ENCODE assay signal across 19 cellular contexts in the genomic region with DNA sequence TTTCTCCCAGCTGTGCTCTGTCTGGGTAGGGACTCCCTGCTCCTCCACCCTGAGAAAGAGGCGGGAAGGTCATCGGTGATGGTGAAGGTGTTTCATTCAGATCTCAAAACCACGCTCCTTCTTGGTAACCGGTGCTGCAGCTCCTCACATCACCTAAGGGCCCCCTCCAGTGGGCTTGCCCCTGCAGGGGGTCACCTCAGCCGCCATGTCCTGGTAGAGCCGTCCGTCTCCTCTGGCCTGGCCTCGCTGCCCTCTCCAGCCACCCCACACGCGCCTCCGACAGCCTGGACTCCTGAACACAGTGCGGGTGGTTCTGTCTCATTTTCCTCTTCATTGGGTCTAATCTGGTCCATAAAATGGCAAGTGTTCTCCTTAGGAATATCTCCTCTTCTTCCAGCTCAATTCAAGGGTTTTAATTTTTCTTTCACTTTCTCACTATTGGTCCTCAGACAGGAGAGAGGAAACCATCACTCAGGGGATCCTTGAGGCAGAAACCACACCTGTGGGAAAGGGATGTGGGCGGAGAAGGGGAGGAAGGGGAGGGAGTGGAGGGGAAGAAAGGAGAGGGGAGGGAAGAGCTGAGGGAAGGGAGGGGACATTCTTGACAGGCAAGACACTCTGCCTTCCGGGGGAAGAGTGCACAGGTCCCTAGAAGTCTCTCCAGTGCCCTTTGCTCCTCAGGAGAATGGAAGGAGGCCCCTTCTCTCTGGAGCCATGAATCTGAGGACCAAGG.
A peak's percentile ranks its signal among the peaks of the same experiment; 100 is the strongest.
DNase-seq lines count a peak whose midpoint lies in the region; ATAC-seq and TF ChIP-seq lines count a peak whose summit lies in the region.
"Had no signal": no experiment of that assay in that cellular context is flagged by ENCODE, and none has a peak within 500 bp of the region (broad histone marks: within the 10 kb centered on the region; RNA-seq: fewer than 3 reads in every experiment).

No MANE protein-coding gene starts in this region.

- peaks cover 11 to 28% (median 21%) of the 10 kb centered on the region in 11 experiments; a peak in 19 of 22 replicates for H3K9me3 ChIP-seq in BLaER1 treated with 17β-estradiol and CSF1 and Interleukin-3, amounts not matched to agents 10 nM and 100 nM (replicated peaks in 1 of 11)
- no peaks in the 10 kb centered on the region for H3K9me3 ChIP-seq in DND-41 (ENCODE audit: insufficient read depth, low read length, severe bottlenecking)
- H3K9me3 ChIP-seq: neutrophil, SJCRH30 had no signal

- H3K4me3 Mint-ChIP-seq in activated CD8-positive, alpha-beta T cell treated with anti-CD3 and anti-CD28 coated beads for 36 hours, result no peak overlapping the region
- peak overlapping the region; percentile 52 for H3K4me3 Mint-ChIP-seq in natural killer cell treated with Interleukin-12 subunit alpha and Interleukin-12 subunit beta and Interleukin-15 and Interleukin-18, amount 100 ng/mL, for 72 hours
- no peak overlapping the region for H3K4me3 Mint-ChIP-seq in activated T-cell treated with anti-CD3 and anti-CD28 coated beads, Interleukin-2, amount 50 U/mL, for 24 hours
- H3K4me3 Mint-ChIP-seq: brain had no signal

- intact Hi-C loops in activated CD8-positive, alpha-beta T cell treated with anti-CD3 and anti-CD28 coated beads for 36 hours (cut with micrococcal nuclease), result no loop called here

- peaks cover 0 to 45% (median 0%) of the 10 kb centered on the region in 11 experiments; a peak in 7 of 22 replicates for H3K27me3 ChIP-seq in BLaER1 treated with 17β-estradiol and CSF1 and Interleukin-3, amounts not matched to agents 10 nM and 100 nM
- no peaks in the 10 kb centered on the region for H3K27me3 ChIP-seq in DND-41 (ENCODE audit: insufficient read depth, low read length, poor library complexity)
- H3K27me3 ChIP-seq: neutrophil had no signal

- CTCF ChIA-PET in activated CD8-positive, alpha-beta T cell treated with anti-CD3 and anti-CD28 coated beads for 36 hours (lab: Charles Lee), result no interaction called here

- H3K9ac ChIP-seq in BLaER1 treated with 17β-estradiol and CSF1 and Interleukin-3, amounts not matched to agents 10 nM and 100 nM, result peak overlapping the region in 7 of 11 experiments; percentile 27 to 81 (median 72); a peak in 13 of 22 replicates
- H3K9ac ChIP-seq in DND-41 (ENCODE audit: low read depth, low read length), result peak overlapping the region; percentile 94

- peak overlapping the region; percentile 34 for H3K27ac Mint-ChIP-seq in activated CD8-positive, alpha-beta T cell treated with anti-CD3 and anti-CD28 coated beads for 36 hours
- no peak overlapping the region for H3K27ac Mint-ChIP-seq in natural killer cell treated with Interleukin-12 subunit alpha and Interleukin-12 subunit beta and Interleukin-15 and Interleukin-18, amount 100 ng/mL, for 72 hours
- H3K27ac Mint-ChIP-seq in activated T-cell treated with anti-CD3 and anti-CD28 coated beads, Interleukin-2, amount 50 U/mL, for 24 hours, result no peak overlapping the region
- H3K27ac Mint-ChIP-seq: brain had no signal

- H3K27me3 Mint-ChIP-seq in activated CD8-positive, alpha-beta T cell treated with anti-CD3 and anti-CD28 coated beads for 36 hours, result peaks cover 3% of the 10 kb centered on the region
- H3K27me3 Mint-ChIP-seq in natural killer cell treated with Interleukin-12 subunit alpha and Interleukin-12 subunit beta and Interleukin-15 and Interleukin-18, amount 100 ng/mL, for 72 hours, result peaks cover 6 to 15% of the 10 kb centered on the region in 2 donors
- H3K27me3 Mint-ChIP-seq in activated T-cell treated with anti-CD3 and anti-CD28 coated beads, Interleukin-2, amount 50 U/mL, for 24 hours, result peaks cover 12% of the 10 kb centered on the region

- peak overlapping the region; percentile 11 for H2AFZ ChIP-seq in DND-41 (ENCODE audit: low read depth, low read length)

- ATAC-seq in DND-41 (ENCODE audit: insufficient read depth, low read depth), result peak; percentile 64
- ATAC-seq in activated CD8-positive, alpha-beta T cell treated with anti-CD3 and anti-CD28 coated beads for 36 hours, result no peak
- no peak for ATAC-seq in natural killer cell treated with Interleukin-12 subunit alpha and Interleukin-12 subunit beta and Interleukin-15 and Interleukin-18, amount 100 ng/mL, for 72 hours
- ATAC-seq in HG03378 (IDR thresholded peaks at IDR 0.05; ENCODE audit: unreplicated experiment), result no peak
- ATAC-seq: left cardiac atrium, right cardiac atrium had no signal

- H3K4me2 ChIP-seq in BLaER1 treated with 17β-estradiol and CSF1 and Interleukin-3, amounts not matched to agents 10 nM and 100 nM, result peak overlapping the region; percentile 60 to 100 (median 97)
- peak overlapping the region; percentile 84 for H3K4me2 ChIP-seq in DND-41 (ENCODE audit: insufficient read depth, low read length)

- TF ChIP-seq CTCF in DND-41 (IDR thresholded peaks at IDR 0.05; ENCODE audit: borderline replicate concordance, extremely low read depth, low read length, poor library complexity, severe bottlenecking), result no peak
- no peak for TF ChIP-seq CTCF in activated CD8-positive, alpha-beta T cell treated with anti-CD3 and anti-CD28 coated beads for 36 hours (IDR thresholded peaks at IDR 0.05)

- peak overlapping the region in 8 of 11 experiments; percentile 15 to 90 (median 79); a peak in 14 of 22 replicates for H3K27ac ChIP-seq in BLaER1 treated with 17β-estradiol and CSF1 and Interleukin-3, amounts not matched to agents 10 nM and 100 nM
- H3K27ac ChIP-seq in DND-41 (ENCODE audit: low read length), result peak overlapping the region; percentile 100
- H3K27ac ChIP-seq: epithelial cell of prostate, neutrophil, SJCRH30 had no signal

- no peaks in the 10 kb centered on the region for H3K36me3 Mint-ChIP-seq in activated CD8-positive, alpha-beta T cell treated with anti-CD3 and anti-CD28 coated beads for 36 hours (ENCODE audit: low read depth)
- no peaks in the 10 kb centered on the region for H3K36me3 Mint-ChIP-seq in natural killer cell treated with Interleukin-12 subunit alpha and Interleukin-12 subunit beta and Interleukin-15 and Interleukin-18, amount 100 ng/mL, for 72 hours
- no peaks in the 10 kb centered on the region for H3K36me3 Mint-ChIP-seq in activated T-cell treated with anti-CD3 and anti-CD28 coated beads, Interleukin-2, amount 50 U/mL, for 24 hours (ENCODE audit: low read depth)
- H3K36me3 Mint-ChIP-seq: brain had no signal

- POLR2A ChIA-PET in activated CD8-positive, alpha-beta T cell treated with anti-CD3 and anti-CD28 coated beads for 36 hours (lab: Charles Lee), result no interaction called here

- peaks cover 28% of the 10 kb centered on the region for H3K4me1 Mint-ChIP-seq in activated CD8-positive, alpha-beta T cell treated with anti-CD3 and anti-CD28 coated beads for 36 hours (ENCODE audit: low read depth)
- peaks cover 33 to 52% of the 10 kb centered on the region in 2 donors for H3K4me1 Mint-ChIP-seq in natural killer cell treated with Interleukin-12 subunit alpha and Interleukin-12 subunit beta and Interleukin-15 and Interleukin-18, amount 100 ng/mL, for 72 hours (ENCODE audit: low read depth in 2 of 2)
- H3K4me1 Mint-ChIP-seq in activated T-cell treated with anti-CD3 and anti-CD28 coated beads, Interleukin-2, amount 50 U/mL, for 24 hours (ENCODE audit: low read depth), result peaks cover 25% of the 10 kb centered on the region

- H3K79me2 ChIP-seq in DND-41 (ENCODE audit: insufficient read depth, low read length), result peaks cover 41% of the 10 kb centered on the region

- H3K4me3 ChIP-seq in BLaER1 treated with 17β-estradiol and CSF1 and Interleukin-3, amounts not matched to agents 10 nM and 100 nM, result peak overlapping the region in 8 of 10 experiments; percentile 21 to 63 (median 51); a peak in 15 of 20 replicates
- peak overlapping the region; percentile 43 to 71 for H3K4me3 ChIP-seq in DND-41 (ENCODE audit: low read depth in 1 of 2, low read length in 2 of 2)
- H3K4me3 ChIP-seq: SJCRH30 had no signal

- peak; percentile 93 for DNase-seq in DND-41
- DNase-seq in activated CD8-positive, alpha-beta T cell treated with anti-CD3 and anti-CD28 coated beads for 36 hours, result no peak
- no peak for DNase-seq in natural killer cell treated with Interleukin-12 subunit alpha and Interleukin-12 subunit beta and Interleukin-15 and Interleukin-18, amount 100 ng/mL, for 72 hours (ENCODE audit: low spot score)
- DNase-seq in effector CD4-positive, alpha-beta T cell, result no peak
- no peak for DNase-seq in activated T-cell treated with anti-CD3 and anti-CD28 coated beads, Interleukin-2, amount 50 U/mL, for 24 hours
- DNase-seq: activated T-cell treated with anti-CD3 and anti-CD28 coated beads, Interleukin-2, amount 50 U/mL, for 1 hour; left cardiac atrium; midbrain; NCI-H1417; NCI-H526; OCI-M1; right cardiac atrium; SJCRH30; T-helper 9 cell had no signal

- peaks cover 44 to 89% (median 68%) of the 10 kb centered on the region in 10 experiments for H3K4me1 ChIP-seq in BLaER1 treated with 17β-estradiol and CSF1 and Interleukin-3, amounts not matched to agents 10 nM and 100 nM
- H3K4me1 ChIP-seq in DND-41 (ENCODE audit: insufficient read depth, low read length), result peaks cover 62% of the 10 kb centered on the region
- H3K4me1 ChIP-seq: SJCRH30 had no signal

- peaks cover 0 to 13% (median 0%) of the 10 kb centered on the region in 11 experiments; a peak in 3 of 22 replicates for H4K20me1 ChIP-seq in BLaER1 treated with 17β-estradiol and CSF1 and Interleukin-3, amounts not matched to agents 10 nM and 100 nM
- no peaks in the 10 kb centered on the region for H4K20me1 ChIP-seq in DND-41 (ENCODE audit: insufficient read depth, low read length)

- no peaks in the 10 kb centered on the region for H3K9me3 Mint-ChIP-seq in activated CD8-positive, alpha-beta T cell treated with anti-CD3 and anti-CD28 coated beads for 36 hours
- no peaks in the 10 kb centered on the region for H3K9me3 Mint-ChIP-seq in natural killer cell treated with Interleukin-12 subunit alpha and Interleukin-12 subunit beta and Interleukin-15 and Interleukin-18, amount 100 ng/mL, for 72 hours
- H3K9me3 Mint-ChIP-seq in activated T-cell treated with anti-CD3 and anti-CD28 coated beads, Interleukin-2, amount 50 U/mL, for 24 hours, result no peaks in the 10 kb centered on the region

- no peaks in the 10 kb centered on the region for H3K36me3 ChIP-seq in BLaER1 treated with 17β-estradiol and CSF1 and Interleukin-3, amounts not matched to agents 10 nM and 100 nM
- H3K36me3 ChIP-seq in DND-41 (ENCODE audit: insufficient read depth, low read length), result peaks cover 7% of the 10 kb centered on the region; the same call in 1 of the 2 replicates
- H3K36me3 ChIP-seq: neutrophil, SJCRH30 had no signal
